Comparison of ENCODE assay signal across 11 cellular contexts in genomic region chr6:140463312-140463710, GRCh38.
DNase-seq lines count a peak whose midpoint lies in the region; ATAC-seq and TF ChIP-seq lines count a peak whose summit lies in the region.
"Had no signal": no experiment of that assay in that cellular context is flagged by ENCODE, and none has a peak within 500 bp of the region (broad histone marks: within the 10 kb centered on the region; RNA-seq: fewer than 3 reads in every experiment).

No MANE protein-coding gene starts in this region.

- H3K27ac ChIP-seq in SK-N-MC (peak overlapping the region; percentile 73), heart right ventricle (peak overlapping the region in 8 of 10 donors; percentile 2 to 82 (median 59)), prostate gland (peak overlapping the region; percentile 72 to 77)

- peak; percentile 42 for DNase-seq in AG10803 (ENCODE audit: low read depth)
- DNase-seq in SK-N-MC (ENCODE audit: low read depth, low spot score): no peak
- no peak for DNase-seq in heart right ventricle
- no peak for DNase-seq in prostate gland (ENCODE audit: low spot score)
- no peak for DNase-seq in effector memory CD8-positive, alpha-beta T cell
- DNase-seq in natural killer cell: no peak
- DNase-seq in SIG-M5 treated with dmso at 0.1 percent for 504 hours (lab: John Stamatoyannopoulos, UW; ENCODE audit: unreplicated experiment): no peak
- DNase-seq: activated CD4-positive, alpha-beta T cell treated with anti-CD3 and anti-CD28 coated beads for 36 hours; activated gamma-delta T cell treated with Interleukin-2 at 50 U/mL for 16 hours; stimulated activated naive CD8-positive, alpha-beta T cell treated with anti-CD3 and anti-CD28 coated beads, Interleukin-15, Interleukin-2, amounts not matched to agents 100 U/mL and 50 U/mL, for 24 hours had no signal

- TF ChIP-seq CTCF in AG10803 (conservative IDR thresholded peaks at IDR 0.05; ENCODE audit: low read length) (no peak), heart right ventricle (IDR thresholded peaks at IDR 0.05) (no peak), prostate gland (IDR thresholded peaks at IDR 0.05) (no peak), natural killer cell (IDR thresholded peaks at IDR 0.05) (no peak)

- H3K36me3 ChIP-seq in SK-N-MC (ENCODE audit: insufficient read depth, low read length) (no peaks in the 10 kb centered on the region), heart right ventricle (no peaks in the 10 kb centered on the region), prostate gland (no peaks in the 10 kb centered on the region)

- H3K4me3 ChIP-seq in AG10803 (ENCODE audit: low read length): no peak overlapping the region
- H3K4me3 ChIP-seq in SK-N-MC: no peak overlapping the region
- H3K4me3 ChIP-seq in heart right ventricle: no peak overlapping the region
- H3K4me3 ChIP-seq in prostate gland: no peak overlapping the region

- peaks cover 0 to 15% of the 10 kb centered on the region in 2 donors for H3K27me3 Mint-ChIP-seq in effector memory CD8-positive, alpha-beta T cell
- H3K27me3 Mint-ChIP-seq in natural killer cell (ENCODE audit: low read depth in 2 of 2): no peaks in the 10 kb centered on the region

- intact Hi-C loops in heart right ventricle (cut with DNase I): no loop called here
- intact Hi-C loops in prostate gland (cut with DNase I): no loop called here
- intact Hi-C loops in natural killer cell (cut with micrococcal nuclease): no loop called here

- no peak overlapping the region for H3K4me3 Mint-ChIP-seq in effector memory CD8-positive, alpha-beta T cell
- no peak overlapping the region for H3K4me3 Mint-ChIP-seq in natural killer cell
- H3K4me3 Mint-ChIP-seq: activated CD4-positive, alpha-beta T cell treated with anti-CD3 and anti-CD28 coated beads for 36 hours had no signal

- peaks cover 0 to 21% (median 12%) of the 10 kb centered on the region in 9 donors for H3K4me1 ChIP-seq in heart right ventricle
- H3K4me1 ChIP-seq in prostate gland (replicated peaks): no peaks in the 10 kb centered on the region

- H3K4me1 Mint-ChIP-seq in effector memory CD8-positive, alpha-beta T cell (ENCODE audit: low read depth in 2 of 2): no peaks in the 10 kb centered on the region
- H3K4me1 Mint-ChIP-seq in natural killer cell: no peaks in the 10 kb centered on the region
- H3K4me1 Mint-ChIP-seq: activated CD4-positive, alpha-beta T cell treated with anti-CD3 and anti-CD28 coated beads for 36 hours had no signal

- no peak for ATAC-seq in heart right ventricle
- no peak for ATAC-seq in effector memory CD8-positive, alpha-beta T cell (replicated peaks)
- no peak for ATAC-seq in natural killer cell
- no peak for ATAC-seq in HG03442 (IDR thresholded peaks at IDR 0.05; ENCODE audit: unreplicated experiment)
- ATAC-seq: activated CD4-positive, alpha-beta T cell treated with anti-CD3 and anti-CD28 coated beads for 36 hours; stimulated activated naive CD8-positive, alpha-beta T cell treated with anti-CD3 and anti-CD28 coated beads, Interleukin-15, Interleukin-2, amounts not matched to agents 100 U/mL and 50 U/mL, for 24 hours had no signal

- no peaks in the 10 kb centered on the region for H3K36me3 Mint-ChIP-seq in effector memory CD8-positive, alpha-beta T cell (ENCODE audit: insufficient read depth)
- H3K36me3 Mint-ChIP-seq in natural killer cell: no peaks in the 10 kb centered on the region

- H3K9me3 Mint-ChIP-seq in effector memory CD8-positive, alpha-beta T cell: no peaks in the 10 kb centered on the region
- H3K9me3 Mint-ChIP-seq in natural killer cell: peaks cover 15% of the 10 kb centered on the region in 2 donors

- WGBS in heart right ventricle, 2 donors: 84 to 85% methylated on average over 2 of the region's 2 CpGs
- 25% methylated on average over 2 of the region's 2 CpGs for WGBS in prostate gland

- H3K27ac Mint-ChIP-seq in effector memory CD8-positive, alpha-beta T cell: no peak overlapping the region
- H3K27ac Mint-ChIP-seq in natural killer cell: no peak overlapping the region
- H3K27ac Mint-ChIP-seq: activated CD4-positive, alpha-beta T cell treated with anti-CD3 and anti-CD28 coated beads for 36 hours had no signal

- TF ChIP-seq POLR2A in prostate gland (IDR thresholded peaks at IDR 0.05): no peak

- H3K27me3 ChIP-seq in heart right ventricle: no peaks in the 10 kb centered on the region
- H3K27me3 ChIP-seq in prostate gland (replicated peaks; ENCODE audit: insufficient read depth): no peaks in the 10 kb centered on the region

- no peak overlapping the region for H3K9ac ChIP-seq in SK-N-MC (ENCODE audit: insufficient read length)

- H3K9me3 ChIP-seq in SK-N-MC (ENCODE audit: low read depth, low read length): 0 out of 2 replicates have a peak, but pooled peaks cover 5% of the 10 kb centered on the region
- peaks cover 0 to 30% (median 11%) of the 10 kb centered on the region in 11 donors for H3K9me3 ChIP-seq in heart right ventricle
- H3K9me3 ChIP-seq in prostate gland: no peaks in the 10 kb centered on the region
